Comparison of ENCODE assay signal across 8 cellular contexts in genomic region chr6:125746731-125747588, GRCh38. TPM values are rescaled to one million over a fixed set of nuclear protein-coding genes. Genes with fewer than 3 reads are reported as not detected.
DNase-seq lines count a peak whose midpoint lies in the region; ATAC-seq and TF ChIP-seq lines count a peak whose summit lies in the region.

No MANE protein-coding gene starts in this region.

- peak; percentile 65 for ATAC-seq in HG03378 (IDR thresholded peaks at IDR 0.05; ENCODE audit: unreplicated experiment)

- DNase-seq in GM19240 (ENCODE audit: insufficient read length, low spot score), result peak; percentile 48
- DNase-seq in SK-N-SH, result no peak
- peak; percentile 84 for DNase-seq in iPS DF 19.7 (ENCODE audit: low read depth, low spot score)
- DNase-seq in retinal pigment epithelial cell (ENCODE audit: low read depth), result no peak
- DNase-seq in A673 (ENCODE audit: low spot score), result no peak

- H4K20me1 ChIP-seq in BLaER1 treated with 17β-estradiol and CSF1 and Interleukin-3, amounts not matched to agents 10 nM and 100 nM, result peaks cover 0 to 36% (median 22%) of the 10 kb centered on the region in 11 experiments; a peak in 16 of 22 replicates
- no peaks in the 10 kb centered on the region for H4K20me1 ChIP-seq in SK-N-SH (ENCODE audit: insufficient read depth)

- WGBS in SK-N-SH (ENCODE audit: low lambda C conversion rate), result 5% methylated on average over 32 of the region's 32 CpGs

- no peaks in the 10 kb centered on the region for H3K9me3 ChIP-seq in BLaER1 treated with 17β-estradiol and CSF1 and Interleukin-3, amounts not matched to agents 10 nM and 100 nM (replicated peaks in 1 of 11)
- H3K9me3 ChIP-seq in SK-N-SH (no peaks in the 10 kb centered on the region), A673 (ENCODE audit: low read depth, low read length, poor library complexity, severe bottlenecking) (no peaks in the 10 kb centered on the region)

- TF ChIP-seq CTCF in SK-N-SH (IDR thresholded peaks at IDR 0.05), result no peak
- no peak for TF ChIP-seq CTCF in retinal pigment epithelial cell (conservative IDR thresholded peaks at IDR 0.05; ENCODE audit: low read depth, low read length)
- no peak for TF ChIP-seq CTCF in A673 (conservative IDR thresholded peaks at IDR 0.05; ENCODE audit: low read depth, low read length)

- H3K27me3 ChIP-seq in BLaER1 treated with 17β-estradiol and CSF1 and Interleukin-3, amounts not matched to agents 10 nM and 100 nM, result peaks cover 82 to 97% (median 85%) of the 10 kb centered on the region in 11 experiments
- H3K27me3 ChIP-seq in SK-N-SH (ENCODE audit: insufficient read depth), result peaks cover 67% of the 10 kb centered on the region
- H3K27me3 ChIP-seq in A673 (replicated peaks; ENCODE audit: insufficient read depth, low read depth, low read length, poor library complexity), result peaks cover 83% of the 10 kb centered on the region

- TF ChIP-seq RAD21 in SK-N-SH (IDR thresholded peaks at IDR 0.05; ENCODE audit: low read length), result no peak

- H3K27ac ChIP-seq in BLaER1 treated with 17β-estradiol and CSF1 and Interleukin-3, amounts not matched to agents 10 nM and 100 nM, result no peak overlapping the region
- H3K27ac ChIP-seq in SK-N-SH (ENCODE audit: low read depth in 2 of 2, low read length in 1 of 2) (no peak overlapping the region), angular gyrus (ENCODE audit: low read depth, low read length) (peak overlapping the region; percentile 84), A673 (ENCODE audit: low read depth, low read length, poor library complexity, severe bottlenecking) (no peak overlapping the region)

- H3K79me2 ChIP-seq in SK-N-SH (ENCODE audit: insufficient read depth), result no peaks in the 10 kb centered on the region

- peaks cover 14 to 39% (median 36%) of the 10 kb centered on the region in 10 experiments; a peak in 19 of 20 replicates for H3K4me1 ChIP-seq in BLaER1 treated with 17β-estradiol and CSF1 and Interleukin-3, amounts not matched to agents 10 nM and 100 nM
- H3K4me1 ChIP-seq in SK-N-SH (ENCODE audit: control insufficient read depth in 1 of 2, insufficient read depth in 2 of 2, low read depth in 1 of 2, low read length in 1 of 2) (peaks cover 0 to 18% of the 10 kb centered on the region in 2 experiments; a peak in 2 of 4 replicates), A673 (ENCODE audit: insufficient read depth, low read length, poor library complexity, severe bottlenecking) (peaks cover 10% of the 10 kb centered on the region)

- no TSS peak for BruUV-seq in A673 (replicated peaks; lab: Mats Ljungman, UMichigan)

- H3F3A ChIP-seq in SK-N-SH (replicated peaks; ENCODE audit: insufficient read depth), result no peaks in the 10 kb centered on the region

- no peak for TF ChIP-seq EP300 in SK-N-SH (IDR thresholded peaks at IDR 0.05; ENCODE audit: borderline replicate concordance in 1 of 2, low read depth in 1 of 2, low read length in 1 of 2)

- H3K4me2 ChIP-seq in BLaER1 treated with 17β-estradiol and CSF1 and Interleukin-3, amounts not matched to agents 10 nM and 100 nM, result peak overlapping the region; percentile 91 to 99 (median 98)
- peak overlapping the region; percentile 81; the same call in 1 of the 2 replicates for H3K4me2 ChIP-seq in SK-N-SH

- H3K4me3 ChIP-seq in BLaER1 treated with 17β-estradiol and CSF1 and Interleukin-3, amounts not matched to agents 10 nM and 100 nM, result peak overlapping the region; percentile 58 to 81 (median 71)
- H3K4me3 ChIP-seq in SK-N-SH (ENCODE audit: low read depth in 2 of 2, low read length in 1 of 2) (peak overlapping the region; percentile 31 to 45), retinal pigment epithelial cell (ENCODE audit: low read length) (peak overlapping the region; percentile 64), A673 (ENCODE audit: low read depth, low read length, poor library complexity, severe bottlenecking) (no peak overlapping the region)

- POLR2A ChIA-PET in SK-N-SH (lab: Yijun Ruan, JAX) (no interaction called here), A673 (lab: Charles Lee; ENCODE audit: low non-redundant PET) (no interaction called here)

- H2AFZ ChIP-seq in SK-N-SH (ENCODE audit: low read depth), result 0 out of 2 replicates have a peak overlapping the region, but pooled peaks have one; percentile 58

- no peaks in the 10 kb centered on the region for H3K9me2 ChIP-seq in SK-N-SH

- intact Hi-C loops in A673 (cut with micrococcal nuclease; ENCODE audit: unreplicated experiment), result no loop called here

- H3K9ac ChIP-seq in BLaER1 treated with 17β-estradiol and CSF1 and Interleukin-3, amounts not matched to agents 10 nM and 100 nM, result peak overlapping the region in 8 of 11 experiments; percentile 10 to 69 (median 50); a peak in 8 of 22 replicates
- no peak overlapping the region for H3K9ac ChIP-seq in SK-N-SH

- no peaks in the 10 kb centered on the region for H3K36me3 ChIP-seq in BLaER1 treated with 17β-estradiol and CSF1 and Interleukin-3, amounts not matched to agents 10 nM and 100 nM
- H3K36me3 ChIP-seq in SK-N-SH (replicated peaks in 1 of 2; ENCODE audit: control insufficient read depth in 1 of 2, insufficient read depth in 2 of 2, low read length in 1 of 2), result no peaks in the 10 kb centered on the region
- no peaks in the 10 kb centered on the region for H3K36me3 ChIP-seq in A673 (ENCODE audit: insufficient read depth, low read length, poor library complexity, severe bottlenecking)

- CTCF ChIA-PET in SK-N-SH (lab: Yijun Ruan, JAX) (interaction anchor here (1.7 to 1.9 kb wide), 2 partner anchors 11 to 435 kb away, joined by 4 to 8 read pairs; no protein-coding TSS in a partner anchor), A673 (lab: Charles Lee) (no interaction called here)

TF ChIP-seq in SK-N-SH, 30 proteins besides CTCF, POLR2A, EP300 and RAD21:
- TF ChIP-seq FOXM1 (IDR thresholded peaks at IDR 0.05; ENCODE audit: low read depth), result no peak
- no peak for TF ChIP-seq MXI1 (IDR thresholded peaks at IDR 0.05; ENCODE audit: low read depth, low read length)
- no peak for TF ChIP-seq CHD2 (IDR thresholded peaks at IDR 0.05; ENCODE audit: low read length, partially characterized antibody)
- TF ChIP-seq TAF1 (IDR thresholded peaks at IDR 0.05; ENCODE audit: borderline replicate concordance, low read depth, low read length), result no peak
- no peak; the same call in 1 of the 2 replicates for TF ChIP-seq EZH2phosphoT487 (IDR thresholded peaks at IDR 0.05; ENCODE audit: borderline replicate concordance, low read depth)
- no peak for TF ChIP-seq POLR2AphosphoS5 (IDR thresholded peaks at IDR 0.05; ENCODE audit: low read depth, low read length)
- TF ChIP-seq USF1 (IDR thresholded peaks at IDR 0.05; ENCODE audit: borderline replicate concordance, low read depth), result no peak
- no peak for TF ChIP-seq USF2 (IDR thresholded peaks at IDR 0.05; ENCODE audit: borderline replicate concordance, low read depth, low read length)
- no peak for TF ChIP-seq IRF3 (IDR thresholded peaks at IDR 0.05; ENCODE audit: low read depth, low read length)
- no peak for TF ChIP-seq GATA2 (CRISPR knock-in tag; IDR thresholded peaks at IDR 0.05)
- no peak for TF ChIP-seq TEAD4 (IDR thresholded peaks at IDR 0.05; ENCODE audit: borderline replicate concordance, insufficient read depth)
- TF ChIP-seq YY1 (IDR thresholded peaks at IDR 0.05; ENCODE audit: low read depth), result no peak
- no peak for TF ChIP-seq ELF1 (IDR thresholded peaks at IDR 0.05)
- no peak for TF ChIP-seq JUND (IDR thresholded peaks at IDR 0.05)
- TF ChIP-seq RXRA (IDR thresholded peaks at IDR 0.05; ENCODE audit: borderline replicate concordance, low read depth), result no peak
- TF ChIP-seq SIN3A (IDR thresholded peaks at IDR 0.05; ENCODE audit: borderline replicate concordance, low read depth, low read length), result no peak

RNA-seq across cellular contexts. Expression of gene HEY2, which starts 2.5 kb away (rescaled TPM):
- polyA plus RNA-seq in SK-N-SH (2012; rRNA removed), result not detected in 2 replicates
- not detected in 2 replicates for polyA plus RNA-seq in SK-N-SH (2012; cell fraction: cytosol; rRNA removed)
- not detected in 2 replicates for polyA plus RNA-seq in SK-N-SH (2012; cell fraction: nucleus; rRNA removed)
- 0.15 and 0.32 TPM in 2 replicates for total RNA-seq in A673 (2021)

RNA-seq across cellular contexts. Expression of gene NCOA7, which starts 43.8 kb away (rescaled TPM):
- polyA plus RNA-seq in SK-N-SH (2012; rRNA removed), result 16.3 and 19.6 TPM in 2 replicates
- 14.9 and 19.5 TPM in 2 replicates for polyA plus RNA-seq in SK-N-SH (2012; cell fraction: cytosol; rRNA removed)
- 26.4 and 30.5 TPM in 2 replicates for polyA plus RNA-seq in SK-N-SH (2012; cell fraction: nucleus; rRNA removed)
- 30.1 and 33.5 TPM in 2 replicates for total RNA-seq in A673 (2021)

Comparison
In these comparisons a context has a peak if more than half of its experiments do, and no peak if none do; other contexts are left out.
1. DNase-seq: peak in GM19240 (single experiment) and iPS DF 19.7 (single experiment); none in SK-N-SH (single experiment), retinal pigment epithelial cell (single experiment) and A673 (single experiment).